ENCODE assay signal across 21 cellular contexts in genomic region chr3:82707035-82707434, GRCh38.
DNase-seq lines count a peak whose midpoint lies in the region; ATAC-seq, FAIRE-seq and TF ChIP-seq lines count a peak whose summit lies in the region.
"Had no signal": no experiment of that assay in that cellular context is flagged by ENCODE, and none has a peak within 500 bp of the region (broad histone marks: within the 10 kb centered on the region; RNA-seq: fewer than 3 reads in every experiment).

No MANE protein-coding gene starts in this region.

- no peak overlapping the region for H4K8ac ChIP-seq in H1 (ENCODE audit: extremely low read depth, insufficient read depth, low read length)

- TF ChIP-seq CTCF in GM12865 (IDR thresholded peaks at IDR 0.05; ENCODE audit: insufficient read depth, low read depth, low read length, missing control alignments) (peak; percentile 29), H1 (IDR thresholded peaks at IDR 0.05; ENCODE audit: control extremely low read depth in 1 of 3, insufficient read depth in 1 of 3, low read depth in 1 of 3, low read length in 3 of 3) (peak; percentile 28 to 48 (median 47)), neural progenitor cell (IDR thresholded peaks at IDR 0.05) (peak; percentile 26), endothelial cell (IDR thresholded peaks at IDR 0.05; ENCODE audit: unreplicated experiment) (no peak)

- no peak overlapping the region for H2BK120ac ChIP-seq in H1 (replicated peaks; ENCODE audit: low read depth, low read length)

- H3K79me1 ChIP-seq in H1 (ENCODE audit: low read depth, low read length): no peaks in the 10 kb centered on the region

- no peak overlapping the region for H3K56ac ChIP-seq in H1 (replicated peaks; ENCODE audit: insufficient read length, low read depth, low read length)

- H2BK20ac ChIP-seq in H1 (ENCODE audit: low read length): no peak overlapping the region

- H3K4ac ChIP-seq in H1 (replicated peaks; ENCODE audit: insufficient read length, low read depth, low read length): no peak overlapping the region

- H3K4me1 ChIP-seq in H1 (replicated peaks in 1 of 4; ENCODE audit: control insufficient read depth in 3 of 4, insufficient read depth in 4 of 4, low read length in 3 of 4) (no peaks in the 10 kb centered on the region; a peak in 1 of 7 replicates), neural progenitor cell (no peaks in the 10 kb centered on the region)
- H3K4me1 ChIP-seq: adrenal gland, Caco-2, SJSA1, spleen had no signal

- H3K4me1 Mint-ChIP-seq in neural progenitor cell (no peaks in the 10 kb centered on the region), endothelial cell (ENCODE audit: unreplicated experiment) (no peaks in the 10 kb centered on the region)
- H3K4me1 Mint-ChIP-seq: activated CD4-positive, alpha-beta T cell treated with anti-CD3 and anti-CD28 coated beads for 36 hours; naive thymus-derived CD4-positive, alpha-beta T cell had no signal

- peak; percentile 22 for DNase-seq in GM12865 (ENCODE audit: low read depth)
- DNase-seq in M059J (ENCODE audit: low read depth): peak; percentile 12
- no peak for DNase-seq in H1 (ENCODE audit: low read depth in 1 of 2, low spot score in 2 of 2)
- peak; percentile 15 for DNase-seq in neural progenitor cell (ENCODE audit: low spot score)
- no peak for DNase-seq in endothelial cell (ENCODE audit: low spot score)
- DNase-seq in NCI-H2171 treated with DMSO at 0.1 percent for 48 hours (lab: John Stamatoyannopoulos, UW): no peak
- DNase-seq: activated CD4-positive, alpha-beta T cell treated with anti-CD3 and anti-CD28 coated beads for 36 hours; activated effector memory CD4-positive, alpha-beta T cell treated with anti-CD3 and anti-CD28 coated beads, Interleukin-2, amount 50 U/mL, for 16 hours; AML-193; caudate nucleus; HFFc6; naive thymus-derived CD4-positive, alpha-beta T cell; NCI-H187; NCI-H510A; OCI-M1; spleen had no signal

- no peak overlapping the region for H2BK15ac ChIP-seq in H1 (ENCODE audit: low read length)

- H3K4me3 Mint-ChIP-seq in neural progenitor cell (no peak overlapping the region), endothelial cell (ENCODE audit: unreplicated experiment) (no peak overlapping the region)
- H3K4me3 Mint-ChIP-seq: activated CD4-positive, alpha-beta T cell treated with anti-CD3 and anti-CD28 coated beads for 36 hours; HFFc6; naive thymus-derived CD4-positive, alpha-beta T cell had no signal

- H3K4me3 ChIP-seq in GM12865 (ENCODE audit: low read depth, low read length): no peak overlapping the region
- no peak overlapping the region for H3K4me3 ChIP-seq in H1 (ENCODE audit: extremely low read depth in 1 of 4, insufficient read depth in 2 of 4, low read depth in 3 of 4, low read length in 4 of 4)
- H3K4me3 ChIP-seq in neural progenitor cell: no peak overlapping the region
- H3K4me3 ChIP-seq: adrenal gland, SJSA1, spleen had no signal

- H2AFZ ChIP-seq in H1 (ENCODE audit: low read length): peak overlapping the region; percentile 70; the same call in 1 of the 2 replicates
- no peak overlapping the region for H2AFZ ChIP-seq in neural progenitor cell (replicated peaks)

- no peaks in the 10 kb centered on the region for H3F3A ChIP-seq in neural progenitor cell (ENCODE audit: low read depth)

- H3K36me3 ChIP-seq in H1 (ENCODE audit: control insufficient read depth in 2 of 4, insufficient read depth in 4 of 4, low read length in 3 of 4) (no peaks in the 10 kb centered on the region; a peak in 1 of 8 replicates), neural progenitor cell (no peaks in the 10 kb centered on the region)
- H3K36me3 ChIP-seq: adrenal gland, SJSA1, spleen had no signal

- POLR2A ChIA-PET in H1 (lab: Charles Lee; ENCODE audit: partially characterized antibody): no interaction called here

- no peak overlapping the region for H3K27ac Mint-ChIP-seq in neural progenitor cell
- H3K27ac Mint-ChIP-seq in endothelial cell (ENCODE audit: unreplicated experiment): no peak overlapping the region
- H3K27ac Mint-ChIP-seq: activated CD4-positive, alpha-beta T cell treated with anti-CD3 and anti-CD28 coated beads for 36 hours; HFFc6; naive thymus-derived CD4-positive, alpha-beta T cell had no signal

- H3K27ac ChIP-seq in H1 (ENCODE audit: low read depth, low read length) (no peak overlapping the region), neural progenitor cell (no peak overlapping the region)
- H3K27ac ChIP-seq: adrenal gland, SJSA1, spleen had no signal

- no peak overlapping the region for H2BK5ac ChIP-seq in H1 (ENCODE audit: low read depth, low read length)

- H3K9me3 Mint-ChIP-seq in neural progenitor cell (no peaks in the 10 kb centered on the region), endothelial cell (ENCODE audit: unreplicated experiment) (no peaks in the 10 kb centered on the region)

- H3K79me2 ChIP-seq in H1 (ENCODE audit: control insufficient read depth in 1 of 2, insufficient read depth in 2 of 2, low read length in 2 of 2): no peaks in the 10 kb centered on the region
- no peaks in the 10 kb centered on the region for H3K79me2 ChIP-seq in neural progenitor cell (ENCODE audit: low read depth)

- H4K20me1 ChIP-seq in H1 (replicated peaks in 1 of 2; ENCODE audit: control insufficient read depth in 1 of 2, insufficient read depth in 2 of 2, low read length in 2 of 2) (no peaks in the 10 kb centered on the region), neural progenitor cell (ENCODE audit: low read depth) (no peaks in the 10 kb centered on the region)

- no peak for TF ChIP-seq POLR2A in H1 (IDR thresholded peaks at IDR 0.05; ENCODE audit: control extremely low read depth in 1 of 2, low read depth in 2 of 2, low read length in 2 of 2)

- no peak overlapping the region for H2AK5ac ChIP-seq in H1 (ENCODE audit: low read depth, low read length)

- no peak overlapping the region for H4K5ac ChIP-seq in H1 (ENCODE audit: insufficient read length, low read depth, low read length)

- H3K36me3 Mint-ChIP-seq in neural progenitor cell (no peaks in the 10 kb centered on the region), endothelial cell (ENCODE audit: low read depth, unreplicated experiment) (no peaks in the 10 kb centered on the region)
- H3K36me3 Mint-ChIP-seq: naive thymus-derived CD4-positive, alpha-beta T cell had no signal

- H3K9ac ChIP-seq in H1 (replicated peaks in 1 of 4; ENCODE audit: extremely low read depth in 1 of 4, low read depth in 3 of 4, low read length in 3 of 4) (no peak overlapping the region), neural progenitor cell (no peak overlapping the region)

- WGBS in H1 (ENCODE audit: extremely low coverage in 1 of 2, insufficient coverage in 1 of 2, insufficient read length in 1 of 2, insufficient replicate concordance in 2 of 2, low coverage in 1 of 2, low lambda C conversion rate in 2 of 2, missing lambda C conversion rate in 1 of 2), 2 experiments: 96% methylated on average over 4 of the region's 4 CpGs; no CpG with 5 or more reads in 1 of the 2 experiments

- H3K27me3 Mint-ChIP-seq in neural progenitor cell (ENCODE audit: insufficient read depth, low read depth) (no peaks in the 10 kb centered on the region), endothelial cell (ENCODE audit: unreplicated experiment) (no peaks in the 10 kb centered on the region)
- H3K27me3 Mint-ChIP-seq: activated CD4-positive, alpha-beta T cell treated with anti-CD3 and anti-CD28 coated beads for 36 hours; naive thymus-derived CD4-positive, alpha-beta T cell had no signal

- H3K9me3 ChIP-seq in H1 (ENCODE audit: insufficient read depth in 2 of 2, low read depth in 1 of 2, low read length in 1 of 2): no peaks in the 10 kb centered on the region
- no peaks in the 10 kb centered on the region for H3K9me3 ChIP-seq in neural progenitor cell (ENCODE audit: low read depth)
- H3K9me3 ChIP-seq: adrenal gland, Caco-2, SJSA1 had no signal

- TF ChIP-seq EP300 in H1 (IDR thresholded peaks at IDR 0.05; ENCODE audit: borderline replicate concordance in 1 of 2, low read depth in 2 of 2, low read length in 2 of 2): no peak

- CTCF ChIA-PET in H1 (lab: Charles Lee; ENCODE audit: partially characterized antibody): interaction anchor here (1.2 kb wide), 1 partner anchor 211 kb away, joined by 3 read pairs; no protein-coding TSS in a partner anchor

- H3K4me2 ChIP-seq in H1 (ENCODE audit: insufficient read depth in 1 of 2, low read depth in 2 of 2, low read length in 2 of 2): no peak overlapping the region
- no peak overlapping the region for H3K4me2 ChIP-seq in neural progenitor cell

- TF ChIP-seq RAD21 in H1 (IDR thresholded peaks at IDR 0.05 in 1 of 2, conservative IDR thresholded peaks at IDR 0.05 in 1 of 2; ENCODE audit: low read depth in 2 of 2, low read length in 2 of 2): peak; percentile 69 to 74

- no peak for ATAC-seq in GM19351 (IDR thresholded peaks at IDR 0.05; ENCODE audit: unreplicated experiment)
- ATAC-seq in activated CD4-positive, CD25-positive, alpha-beta regulatory T cell treated with anti-CD3 and anti-CD28 coated beads, Interleukin-2, amount 50 U/mL, for 24 hours: no peak
- ATAC-seq: activated CD4-positive, alpha-beta T cell treated with anti-CD3 and anti-CD28 coated beads for 36 hours; naive thymus-derived CD4-positive, alpha-beta T cell had no signal

- H3K14ac ChIP-seq in H1 (ENCODE audit: insufficient read length): no peak overlapping the region

- no peaks in the 10 kb centered on the region for H3K23me2 ChIP-seq in H1 (ENCODE audit: low read depth, low read length)

- no peak overlapping the region for H3K23ac ChIP-seq in H1 (ENCODE audit: insufficient read length)

- no peak for FAIRE-seq in H1 (lab: Jason Lieb, UNC)

- H3K27me3 ChIP-seq in H1 (replicated peaks in 1 of 4; ENCODE audit: control insufficient read depth in 3 of 4, extremely low read depth in 1 of 4, insufficient read depth in 3 of 4, low read length in 3 of 4) (no peaks in the 10 kb centered on the region), neural progenitor cell (no peaks in the 10 kb centered on the region)
- H3K27me3 ChIP-seq: adrenal gland, SJSA1, spleen had no signal

- H2BK12ac ChIP-seq in H1 (ENCODE audit: low read depth, low read length): no peak overlapping the region

- no peak overlapping the region for H4K91ac ChIP-seq in H1 (replicated peaks; ENCODE audit: insufficient read length, low read length)

- no peak overlapping the region for H3K18ac ChIP-seq in H1 (ENCODE audit: extremely low read depth, low read length)

TF ChIP-seq in H1, 55 proteins besides CTCF, POLR2A, EP300 and RAD21 (continues in another document):
- TF ChIP-seq RXRA (IDR thresholded peaks at IDR 0.05; ENCODE audit: insufficient read depth, low read depth, low read length) (no peak), PHF8 (conservative IDR thresholded peaks at IDR 0.05; ENCODE audit: low read depth, low read length) (no peak), TCF12 (IDR thresholded peaks at IDR 0.05; ENCODE audit: low read depth, low read length) (no peak), SRF (IDR thresholded peaks at IDR 0.05; ENCODE audit: low read depth, low read length) (no peak), CREB1 (IDR thresholded peaks at IDR 0.05) (no peak), BCL11A (IDR thresholded peaks at IDR 0.05; ENCODE audit: low read depth in 2 of 2, low read length in 2 of 2) (no peak)

Comparison
In these comparisons a context has a peak if more than half of its experiments do, and no peak if none do; other contexts are left out.
1. DNase-seq: peak in GM12865 (single experiment), M059J (single experiment) and neural progenitor cell (single experiment); none in H1 (0 of 2), endothelial cell (single experiment) and NCI-H2171 treated with DMSO at 0.1 percent for 48 hours (single experiment).